Comparison of ENCODE assay signal across 18 cellular contexts in genomic region chrX:138986866-138987265, GRCh38.
"Had no signal": no experiment of that assay in that cellular context is flagged by ENCODE, and none has a peak within 500 bp of the region (broad histone marks: within the 10 kb centered on the region; RNA-seq: fewer than 3 reads in every experiment).

No MANE protein-coding gene starts in this region.

- H3K9me3 ChIP-seq: ascending aorta, lower lobe of right lung, uterus had no signal

- H3K4me3 ChIP-seq: ascending aorta, coronary artery, lower lobe of right lung, right atrium auricular region, uterus had no signal

- H3K27me3 Mint-ChIP-seq: naive B cell had no signal

- ATAC-seq: activated CD8-positive, alpha-beta T cell treated with anti-CD3 and anti-CD28 coated beads, Interleukin-2, amount 10 ng/mL, durations not matched to agents 7 days and 5 days; lower lobe of right lung had no signal

- H3K36me3 ChIP-seq: ascending aorta, lower lobe of right lung, right atrium auricular region, uterus, WERI-Rb-1 had no signal

- H3K9me3 Mint-ChIP-seq: activated T-helper 1 cell treated with anti-CD3 and anti-CD28 coated beads, Interleukin-12 subunit alpha, Interleukin-12 subunit beta, Interleukin-2, Interleukin-4 antibody, amounts not matched to agents 30 ng/mL and 10 ng/mL and 1 ng/mL, durations not matched to agents 14 hours and 24 hours and 36 hours had no signal

- H3K4me3 Mint-ChIP-seq: activated CD8-positive, alpha-beta T cell treated with anti-CD3 and anti-CD28 coated beads, Interleukin-2, amount 10 ng/mL, durations not matched to agents 7 days and 5 days; activated T-helper 1 cell treated with anti-CD3 and anti-CD28 coated beads, Interleukin-12 subunit alpha, Interleukin-12 subunit beta, Interleukin-2, Interleukin-4 antibody, amounts not matched to agents 30 ng/mL and 10 ng/mL and 1 ng/mL, durations not matched to agents 14 hours and 24 hours and 36 hours; naive B cell had no signal

- H3K27me3 ChIP-seq: ascending aorta, right atrium auricular region, uterus had no signal

- DNase-seq: activated CD4-positive, alpha-beta T cell treated with anti-CD3 and anti-CD28 coated beads for 4 hours; activated CD8-positive, alpha-beta memory T cell treated with anti-CD3 and anti-CD28 coated beads, Interleukin-2, amount 50 U/mL, for 48 hours; activated CD8-positive, alpha-beta T cell treated with anti-CD3 and anti-CD28 coated beads, Interleukin-2, amount 10 ng/mL, durations not matched to agents 7 days and 5 days; activated naive CD4-positive, alpha-beta T cell; central memory CD4-positive, alpha-beta T cell; effector CD8-positive, alpha-beta T cell; lower lobe of right lung; midbrain; naive B cell; posterior cingulate gyrus; small intestine; T-helper 9 cell; uterus; WERI-Rb-1 had no signal

- H3K27ac Mint-ChIP-seq: activated CD8-positive, alpha-beta T cell treated with anti-CD3 and anti-CD28 coated beads, Interleukin-2, amount 10 ng/mL, durations not matched to agents 7 days and 5 days; activated T-helper 1 cell treated with anti-CD3 and anti-CD28 coated beads, Interleukin-12 subunit alpha, Interleukin-12 subunit beta, Interleukin-2, Interleukin-4 antibody, amounts not matched to agents 30 ng/mL and 10 ng/mL and 1 ng/mL, durations not matched to agents 14 hours and 24 hours and 36 hours; naive B cell had no signal

- H3K36me3 Mint-ChIP-seq: naive B cell had no signal

- H3K4me1 Mint-ChIP-seq: naive B cell had no signal

- H3K4me1 ChIP-seq: ascending aorta, lower lobe of right lung, right atrium auricular region, uterus had no signal

- H3K27ac ChIP-seq: ascending aorta, coronary artery, lower lobe of right lung, right atrium auricular region, uterus, WERI-Rb-1 had no signal
